ENCODE assay signal across 9 cellular contexts in the genomic region with DNA sequence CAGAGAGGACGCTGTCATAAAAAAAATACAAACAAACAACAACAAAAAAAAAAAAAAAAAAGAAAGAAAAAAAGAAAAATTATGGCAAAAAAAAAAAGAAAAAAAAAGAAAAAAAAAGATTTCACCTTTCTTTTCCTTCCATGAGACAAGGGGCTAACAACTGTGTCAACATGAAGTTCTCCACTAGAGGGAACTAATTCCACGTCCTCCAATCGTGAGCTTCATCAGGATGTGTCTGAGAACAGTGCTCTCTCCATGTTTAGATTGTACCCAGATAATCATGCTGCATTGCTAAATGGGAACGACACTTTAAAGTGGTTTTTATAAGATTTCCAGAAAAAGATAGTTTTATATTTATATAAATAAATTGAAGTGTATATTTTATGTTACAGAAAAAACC.
DNase-seq lines count a peak whose midpoint lies in the region; ATAC-seq and TF ChIP-seq lines count a peak whose summit lies in the region.
"Had no signal": no experiment of that assay in that cellular context is flagged by ENCODE, and none has a peak within 500 bp of the region (broad histone marks: within the 10 kb centered on the region; RNA-seq: fewer than 3 reads in every experiment).

No MANE protein-coding gene starts in this region.

- H3K9me3 ChIP-seq in vagina, result no peaks in the 10 kb centered on the region

- TF ChIP-seq CTCF in cardiac fibroblast (IDR thresholded peaks at IDR 0.05; ENCODE audit: low read depth, low read length) (peak; percentile 71), vagina (IDR thresholded peaks at IDR 0.05) (peak; percentile 39 to 49 (median 44))

- ATAC-seq in GM21619 (IDR thresholded peaks at IDR 0.05; ENCODE audit: unreplicated experiment) (peak; percentile 91), left colon (peak; percentile 58)

- intact Hi-C loops in left colon (cut with DNase I, micrococcal nuclease), result loop anchor here in 1 of 2 donors (10.0 kb wide), 1 partner anchor 661 kb away; no protein-coding TSS in a partner anchor
- intact Hi-C loops in vagina (cut with DNase I), result loop anchor here (5.0 to 10.0 kb wide), 2 partner anchors 284 to 651 kb away; no protein-coding TSS in a partner anchor

- no peak for TF ChIP-seq POLR2A in vagina (IDR thresholded peaks at IDR 0.05)

- no peaks in the 10 kb centered on the region for H3K4me1 ChIP-seq in vagina
- H3K4me1 ChIP-seq: BLaER1 had no signal

- DNase-seq in NCI-H1417 (lab: John Stamatoyannopoulos, UW) (peak; percentile 50 to 89 (median 74)), NCI-H1417 treated with DMSO at 0.1 percent for 48 hours (lab: John Stamatoyannopoulos, UW) (no peak), HPDE6-E6E7 (ENCODE audit: extremely low spot score) (peak; percentile 49), NCI-H82 treated with DMSO at 0.1 percent for 48 hours (lab: John Stamatoyannopoulos, UW; ENCODE audit: unreplicated experiment) (peak; percentile 15), cardiac fibroblast (ENCODE audit: low read depth in 2 of 2) (peak; percentile 84 to 91), left colon (no peak), vagina (ENCODE audit: extremely low spot score in 2 of 2) (no peak)

- H3K36me3 ChIP-seq in vagina, result no peaks in the 10 kb centered on the region
- H3K36me3 ChIP-seq: BLaER1 had no signal

- H3K27ac ChIP-seq in vagina, result no peak overlapping the region
- H3K27ac ChIP-seq: BLaER1 had no signal

- H3K4me3 ChIP-seq in cardiac fibroblast (replicated peaks in 1 of 2; ENCODE audit: low read depth in 2 of 2, low read length in 2 of 2) (no peak overlapping the region), vagina (no peak overlapping the region)
- H3K4me3 ChIP-seq: BLaER1 had no signal

- no peaks in the 10 kb centered on the region for H3K27me3 ChIP-seq in vagina
- H3K27me3 ChIP-seq: BLaER1 had no signal

Comparison
In these comparisons a context has a peak if more than half of its experiments do, and no peak if none do; other contexts are left out.
1. DNase-seq: peak in NCI-H1417 (3 of 3), HPDE6-E6E7 (single experiment), NCI-H82 treated with DMSO at 0.1 percent for 48 hours (single experiment) and cardiac fibroblast (2 of 2); none in NCI-H1417 treated with DMSO at 0.1 percent for 48 hours (single experiment), left colon (0 of 2) and vagina (0 of 2).